Comparison of ENCODE assay signal across 16 cellular contexts in genomic region chr1:17875171-17875881, GRCh38.
DNase-seq lines count a peak whose midpoint lies in the region; ATAC-seq and TF ChIP-seq lines count a peak whose summit lies in the region.
"Had no signal": no experiment of that assay in that cellular context is flagged by ENCODE, and none has a peak within 500 bp of the region (broad histone marks: within the 10 kb centered on the region; RNA-seq: fewer than 3 reads in every experiment).

No MANE protein-coding gene starts in this region.

- H3K4me3 Mint-ChIP-seq in naive thymus-derived CD4-positive, alpha-beta T cell, result no peak overlapping the region
- H3K4me3 Mint-ChIP-seq: activated CD4-positive, alpha-beta memory T cell treated with anti-CD3 and anti-CD28 coated beads for 36 hours; B cell; type B pancreatic cell had no signal

- peaks cover 0 to 8% (median 1%) of the 10 kb centered on the region in 11 donors for H3K9me3 Mint-ChIP-seq in naive thymus-derived CD4-positive, alpha-beta T cell
- H3K9me3 Mint-ChIP-seq: type B pancreatic cell had no signal

- intact Hi-C loops in mammary epithelial cell (cut with micrococcal nuclease) (no loop called here), ascending aorta (cut with DNase I) (no loop called here)
- intact Hi-C loops in naive thymus-derived CD4-positive, alpha-beta T cell (cut with micrococcal nuclease), result no loop called here

- peak overlapping the region; percentile 81 for H4K8ac ChIP-seq in mesenchymal stem cell (ENCODE audit: low read length)

- H3K4me2 ChIP-seq in mammary epithelial cell (ENCODE audit: insufficient read depth, low read depth, low read length) (peak overlapping the region; percentile 1), mesenchymal stem cell (ENCODE audit: low read length, poor library complexity, severe bottlenecking) (no peak overlapping the region)

- peak overlapping the region; percentile 52 to 82 for H3K18ac ChIP-seq in mesenchymal stem cell (ENCODE audit: low read depth in 1 of 2, low read length in 2 of 2)

- peak overlapping the region; percentile 15 for H2AFZ ChIP-seq in mammary epithelial cell (ENCODE audit: low read depth, low read length)
- no peak overlapping the region for H2AFZ ChIP-seq in mesenchymal stem cell (ENCODE audit: low read depth, low read length)

- H3K4ac ChIP-seq in mesenchymal stem cell (ENCODE audit: low read depth in 1 of 2, low read length in 2 of 2), result peak overlapping the region; percentile 71 to 73

- H3K4me1 Mint-ChIP-seq in naive thymus-derived CD4-positive, alpha-beta T cell, result no peaks in the 10 kb centered on the region
- H3K4me1 Mint-ChIP-seq: B cell had no signal

- H3K9me3 ChIP-seq in AG04450 (ENCODE audit: control insufficient read depth, insufficient read depth, low read length), result no peaks in the 10 kb centered on the region; the same call in 1 of the 2 replicates
- no peaks in the 10 kb centered on the region for H3K9me3 ChIP-seq in mammary epithelial cell (replicated peaks; ENCODE audit: insufficient read depth, low read length)
- peaks cover 4% of the 10 kb centered on the region for H3K9me3 ChIP-seq in mesenchymal stem cell (ENCODE audit: control insufficient read depth, low read length)
- H3K9me3 ChIP-seq in naive thymus-derived CD4-positive, alpha-beta T cell (ENCODE audit: control insufficient read depth in 2 of 3, low read length in 3 of 3), result no peaks in the 10 kb centered on the region
- no peaks in the 10 kb centered on the region for H3K9me3 ChIP-seq in ascending aorta

- H2AK5ac ChIP-seq in mesenchymal stem cell (ENCODE audit: low read length, severe bottlenecking), result no peak overlapping the region

- peaks cover 32% of the 10 kb centered on the region for H3K4me1 ChIP-seq in mammary epithelial cell (ENCODE audit: insufficient read depth, low read length)
- H3K4me1 ChIP-seq in mesenchymal stem cell (ENCODE audit: control insufficient read depth, insufficient read depth, low read depth, low read length), result peaks cover 4% of the 10 kb centered on the region
- H3K4me1 ChIP-seq in naive thymus-derived CD4-positive, alpha-beta T cell (ENCODE audit: control insufficient read depth in 2 of 2, insufficient read depth in 2 of 2, low read length in 2 of 2), result no peaks in the 10 kb centered on the region
- no peaks in the 10 kb centered on the region for H3K4me1 ChIP-seq in ascending aorta

- H3K4me3 ChIP-seq in AG04450 (ENCODE audit: low read depth, low read length) (no peak overlapping the region), mammary epithelial cell (replicated peaks in 1 of 3; ENCODE audit: insufficient read depth in 1 of 3, low read depth in 2 of 3, low read length in 3 of 3) (no peak overlapping the region), mesenchymal stem cell (ENCODE audit: insufficient read depth in 1 of 2, low read depth in 1 of 2, low read length in 2 of 2) (no peak overlapping the region), ascending aorta (no peak overlapping the region)
- no peak overlapping the region for H3K4me3 ChIP-seq in naive thymus-derived CD4-positive, alpha-beta T cell (ENCODE audit: low read length)
- H3K4me3 ChIP-seq: lung had no signal

- POLR2A ChIA-PET in AG04450 (lab: Yijun Ruan, JAX), result interaction anchor here (0.5 to 2.3 kb wide), 6 partner anchors 9 to 346 kb away, joined by 3 to 18 read pairs (median 5); no protein-coding TSS in a partner anchor
- POLR2A ChIA-PET in naive thymus-derived CD4-positive, alpha-beta T cell (lab: Charles Lee), result no interaction called here

- H3K36me3 ChIP-seq in mammary epithelial cell (ENCODE audit: insufficient read depth, low read length) (no peaks in the 10 kb centered on the region), mesenchymal stem cell (ENCODE audit: control insufficient read depth in 1 of 2, insufficient read depth in 2 of 2, low read depth in 1 of 2, low read length in 2 of 2) (no peaks in the 10 kb centered on the region), ascending aorta (no peaks in the 10 kb centered on the region)
- H3K36me3 ChIP-seq in naive thymus-derived CD4-positive, alpha-beta T cell (ENCODE audit: control insufficient read depth in 2 of 3, insufficient read depth in 3 of 3, low read length in 3 of 3), result no peaks in the 10 kb centered on the region

- H2BK5ac ChIP-seq in mesenchymal stem cell (ENCODE audit: low read depth, low read length, poor library complexity, severe bottlenecking), result no peak overlapping the region

- TF ChIP-seq CTCF in AG04450 (IDR thresholded peaks at IDR 0.05; ENCODE audit: low read depth, low read length) (no peak), mammary epithelial cell (conservative IDR thresholded peaks at IDR 0.05 in 1 of 2, IDR thresholded peaks at IDR 0.05 in 1 of 2; ENCODE audit: extremely low read depth in 1 of 2, insufficient read depth in 1 of 2, low read depth in 1 of 2, low read length in 2 of 2) (no peak), ascending aorta (IDR thresholded peaks at IDR 0.05) (no peak)

- DNase-seq in AG04450 (ENCODE audit: low read depth, low spot score), result no peak
- peak; percentile 84 for DNase-seq in LHCN-M2 (ENCODE audit: low read depth)
- peak; percentile 20 for DNase-seq in mammary epithelial cell
- peak; percentile 54 for DNase-seq in mesenchymal stem cell
- no peak for DNase-seq in naive thymus-derived CD4-positive, alpha-beta T cell
- DNase-seq in DMS 273 treated with DMSO at 0.1 percent for 48 hours (lab: John Stamatoyannopoulos, UW), result no peak
- DNase-seq in ascending aorta (ENCODE audit: low spot score in 2 of 2), result no peak
- DNase-seq: activated CD4-positive, alpha-beta memory T cell treated with anti-CD3 and anti-CD28 coated beads for 36 hours; activated effector memory CD4-positive, alpha-beta T cell treated with Interleukin-2 at 50 U/mL for 16 hours; hypothalamus; occipital lobe had no signal

- H3K27ac ChIP-seq in AG04450 (ENCODE audit: low read depth, low read length) (peak overlapping the region; percentile 99), mammary epithelial cell (ENCODE audit: insufficient read depth, low read depth, low read length) (peak overlapping the region; percentile 44), mesenchymal stem cell (ENCODE audit: low read length, poor library complexity, severe bottlenecking) (peak overlapping the region; percentile 15), ascending aorta (no peak overlapping the region)
- no peak overlapping the region for H3K27ac ChIP-seq in naive thymus-derived CD4-positive, alpha-beta T cell (ENCODE audit: low read depth, low read length)
- H3K27ac ChIP-seq: HL-60 had no signal

- in situ Hi-C loops in mammary epithelial cell (cut with MboI; ENCODE audit: low sequenced_read_pairs in 2 of 2), result no loop called here

- H3K23ac ChIP-seq in mesenchymal stem cell (ENCODE audit: low read length in 2 of 2), result no peak overlapping the region

- CTCF ChIA-PET in AG04450 (lab: Charles Lee), result interaction anchor here (2.7 kb wide), 1 partner anchor 213 kb away, joined by 17 read pairs; no protein-coding TSS in a partner anchor
- CTCF ChIA-PET in mammary epithelial cell (lab: Charles Lee; ENCODE audit: low non-redundant PET), result interaction anchor here (0.6 kb wide), 1 partner anchor 82 kb away, joined by 3 read pairs; no protein-coding TSS in a partner anchor
- CTCF ChIA-PET in naive thymus-derived CD4-positive, alpha-beta T cell (lab: Charles Lee), result no interaction called here

- no peak for ATAC-seq in GM18511 (IDR thresholded peaks at IDR 0.05; ENCODE audit: unreplicated experiment)
- ATAC-seq in naive thymus-derived CD4-positive, alpha-beta T cell, result no peak

- H4K20me1 ChIP-seq in mammary epithelial cell (ENCODE audit: insufficient read depth, low read length), result no peaks in the 10 kb centered on the region

- H3K9ac ChIP-seq in mammary epithelial cell (ENCODE audit: insufficient read depth, low read length), result no peak overlapping the region
- peak overlapping the region; percentile 84 for H3K9ac ChIP-seq in mesenchymal stem cell (ENCODE audit: low read length)

- peak overlapping the region; percentile 36 for H2BK15ac ChIP-seq in mesenchymal stem cell (ENCODE audit: low read depth, poor library complexity, severe bottlenecking)

- no peak overlapping the region for H3K27ac Mint-ChIP-seq in naive thymus-derived CD4-positive, alpha-beta T cell
- H3K27ac Mint-ChIP-seq: activated CD4-positive, alpha-beta memory T cell treated with anti-CD3 and anti-CD28 coated beads for 36 hours; B cell; type B pancreatic cell had no signal

- H3K79me2 ChIP-seq in mammary epithelial cell (ENCODE audit: insufficient read depth, low read length), result no peaks in the 10 kb centered on the region

- peak overlapping the region; percentile 75 for H2BK120ac ChIP-seq in mesenchymal stem cell (ENCODE audit: low read depth, low read length)

- H3K14ac ChIP-seq in mesenchymal stem cell (ENCODE audit: low read length in 2 of 2), result no peak overlapping the region

- no TSS peak for BruUV-seq in mammary epithelial cell (replicated peaks; lab: Mats Ljungman, UMichigan)

- H3K27me3 ChIP-seq in AG04450 (ENCODE audit: control insufficient read depth, insufficient read depth, low read length) (no peaks in the 10 kb centered on the region), mammary epithelial cell (ENCODE audit: insufficient read depth, low read length) (no peaks in the 10 kb centered on the region), mesenchymal stem cell (ENCODE audit: control insufficient read depth in 1 of 2, insufficient read depth in 1 of 2, low read length in 2 of 2) (no peaks in the 10 kb centered on the region), ascending aorta (no peaks in the 10 kb centered on the region)
- no peaks in the 10 kb centered on the region for H3K27me3 ChIP-seq in naive thymus-derived CD4-positive, alpha-beta T cell (ENCODE audit: control insufficient read depth in 2 of 2, insufficient read depth in 2 of 2, low read length in 2 of 2)

- H2BK12ac ChIP-seq in mesenchymal stem cell (ENCODE audit: low read length in 2 of 2), result peak overlapping the region; percentile 17 to 69

- H3K79me1 ChIP-seq in mesenchymal stem cell (replicated peaks; ENCODE audit: low read length, poor library complexity, severe bottlenecking), result no peaks in the 10 kb centered on the region

- H3K27me3 Mint-ChIP-seq in naive thymus-derived CD4-positive, alpha-beta T cell, result peaks cover 0 to 16% (median 10%) of the 10 kb centered on the region in 5 donors

- H4K91ac ChIP-seq in mesenchymal stem cell (ENCODE audit: low read length), result peak overlapping the region; percentile 77

- H3K36me3 Mint-ChIP-seq in naive thymus-derived CD4-positive, alpha-beta T cell, result peaks cover 0 to 5% (median 0%) of the 10 kb centered on the region in 5 donors
- H3K36me3 Mint-ChIP-seq: activated CD4-positive, alpha-beta memory T cell treated with anti-CD3 and anti-CD28 coated beads for 36 hours; type B pancreatic cell had no signal

- 37% methylated on average over 5 of the region's 5 CpGs for WGBS in mammary epithelial cell (ENCODE audit: low coverage, missing lambda C conversion rate)
- WGBS in mesenchymal stem cell, result 21% methylated on average over 4 of the region's 5 CpGs

- dilution Hi-C loops in mammary epithelial cell (cut with HindIII; ENCODE audit: low sequenced_read_pairs), result no loop called here

Comparison
In these comparisons a context has a peak if more than half of its experiments do, and no peak if none do; other contexts are left out.
1. DNase-seq: peak in LHCN-M2 (single experiment), mammary epithelial cell (single experiment) and mesenchymal stem cell (single experiment); none in AG04450 (single experiment), naive thymus-derived CD4-positive, alpha-beta T cell (0 of 9), DMS 273 treated with DMSO at 0.1 percent for 48 hours (single experiment) and ascending aorta (0 of 2).
2. H3K27ac ChIP-seq: peak in AG04450 (single experiment), mammary epithelial cell (single experiment) and mesenchymal stem cell (single experiment); none in naive thymus-derived CD4-positive, alpha-beta T cell (single experiment) and ascending aorta (0 of 2).